Comparison of ENCODE assay signal across 13 cellular contexts in genomic region chr10:71272122-71272771, GRCh38. TPM values are rescaled to one million over a fixed set of nuclear protein-coding genes. Genes with fewer than 3 reads are reported as not detected.
DNase-seq lines count a peak whose midpoint lies in the region; ATAC-seq, FAIRE-seq and TF ChIP-seq lines count a peak whose summit lies in the region.
"Had no signal": no experiment of that assay in that cellular context is flagged by ENCODE, and none has a peak within 500 bp of the region (broad histone marks: within the 10 kb centered on the region; RNA-seq: fewer than 3 reads in every experiment).

No MANE protein-coding gene starts in this region.

- no peak for TF ChIP-seq EP300 in A549 (IDR thresholded peaks at IDR 0.05)

- H3K36me3 Mint-ChIP-seq in WTC11 = no peaks in the 10 kb centered on the region
- H3K36me3 Mint-ChIP-seq in CD8-positive, alpha-beta memory T cell = no peaks in the 10 kb centered on the region
- H3K36me3 Mint-ChIP-seq: IgD-negative memory B cell had no signal

- no peak overlapping the region for H3K9ac ChIP-seq in HCT116 (ENCODE audit: low read length)

- H3K79me2 ChIP-seq in HCT116 (ENCODE audit: insufficient read depth, low read length) = no peaks in the 10 kb centered on the region

- H3K27me3 ChIP-seq in HCT116 (ENCODE audit: insufficient read depth, low read length) = no peaks in the 10 kb centered on the region
- no peaks in the 10 kb centered on the region for H3K27me3 ChIP-seq in CD8-positive, alpha-beta memory T cell (ENCODE audit: insufficient read depth, low read length, poor library complexity, severe bottlenecking)
- no peaks in the 10 kb centered on the region for H3K27me3 ChIP-seq in vagina

- no peak for FAIRE-seq in A549 (lab: Jason Lieb, UNC)

- no peak for TF ChIP-seq RAD21 in A549 (conservative IDR thresholded peaks at IDR 0.05 in 1 of 2, IDR thresholded peaks at IDR 0.05 in 1 of 2)
- TF ChIP-seq RAD21 in HCT116 (IDR thresholded peaks at IDR 0.05; ENCODE audit: low read depth) = no peak

- CTCF ChIA-PET in A549 (lab: Yijun Ruan, JAX) = interaction anchor here (2.2 to 25.1 kb wide), 4 partner anchors 7 to 365 kb away, joined by 7 to 362 read pairs (median 56); no protein-coding TSS in a partner anchor
- CTCF ChIA-PET in HCT116 (lab: Charles Lee) = interaction anchor here (0.6 kb wide), 1 partner anchor 47 kb away, joined by 4 read pairs; no protein-coding TSS in a partner anchor
- CTCF ChIA-PET in WTC11 (lab: Charles Lee) = interaction anchor here (4.2 kb wide), 1 partner anchor 12 kb away, joined by 30 read pairs; no protein-coding TSS in a partner anchor
- CTCF ChIA-PET in CD8-positive, alpha-beta memory T cell (lab: Charles Lee) = no interaction called here

- no peak overlapping the region; the same call in 1 of the 2 replicates for H3K27ac Mint-ChIP-seq in WTC11
- no peak overlapping the region for H3K27ac Mint-ChIP-seq in CD8-positive, alpha-beta memory T cell
- H3K27ac Mint-ChIP-seq: IgD-negative memory B cell had no signal

- H3K36me3 ChIP-seq in HCT116 (ENCODE audit: control insufficient read depth in 1 of 2, insufficient read depth in 2 of 2, low read length in 2 of 2) (no peaks in the 10 kb centered on the region), vagina (no peaks in the 10 kb centered on the region)
- no peaks in the 10 kb centered on the region for H3K36me3 ChIP-seq in CD8-positive, alpha-beta memory T cell (ENCODE audit: insufficient read depth, low read length)

- no peaks in the 10 kb centered on the region for H3K9me3 Mint-ChIP-seq in WTC11
- H3K9me3 Mint-ChIP-seq in CD8-positive, alpha-beta memory T cell = no peaks in the 10 kb centered on the region
- H3K9me3 Mint-ChIP-seq: IgD-negative memory B cell had no signal

- no peak overlapping the region for H3K4me3 ChIP-seq in A549
- H3K4me3 ChIP-seq in HCT116 (replicated peaks in 1 of 2; ENCODE audit: low read depth in 1 of 2, low read length in 2 of 2) = no peak overlapping the region
- no peak overlapping the region for H3K4me3 ChIP-seq in CD8-positive, alpha-beta memory T cell (ENCODE audit: low read length)
- H3K4me3 ChIP-seq in vagina = no peak overlapping the region

- no TSS peak for BruUV-seq in HCT116 (replicated peaks; lab: Mats Ljungman, UMichigan)

- peaks cover 54% of the 10 kb centered on the region for H3K4me1 Mint-ChIP-seq in WTC11
- H3K4me1 Mint-ChIP-seq in CD8-positive, alpha-beta memory T cell = no peaks in the 10 kb centered on the region

- RAD21 ChIA-PET in HCT116 (lab: Charles Lee; ENCODE audit: low non-redundant PET in 1 of 2, low total read pairs in 2 of 2, uncharacterized antibody in 2 of 2, unreplicated experiment in 2 of 2) = no interaction called here

- POLR2A ChIA-PET in A549 (lab: Yijun Ruan, JAX) = no interaction called here
- POLR2A ChIA-PET in HCT116 (lab: Charles Lee) = no interaction called here
- POLR2A ChIA-PET in WTC11 (lab: Charles Lee) = no interaction called here
- POLR2A ChIA-PET in CD8-positive, alpha-beta memory T cell (lab: Charles Lee) = no interaction called here

- H3K4me1 ChIP-seq in A549 (0 out of 3 replicates have a peak, but pooled peaks cover 3% of the 10 kb centered on the region), HCT116 (ENCODE audit: control insufficient read depth in 1 of 2, insufficient read depth in 2 of 2, low read length in 2 of 2) (peaks cover 26 to 34% of the 10 kb centered on the region in 2 experiments; a peak in 3 of 4 replicates), vagina (peaks cover 15% of the 10 kb centered on the region)
- H3K4me1 ChIP-seq in CD8-positive, alpha-beta memory T cell (ENCODE audit: insufficient read depth, low read length) = no peaks in the 10 kb centered on the region

- ATAC-seq in A549 = no peak
- no peak; the same call in 1 of the 2 replicates for ATAC-seq in HCT116
- no peak for ATAC-seq in WTC11
- ATAC-seq in GM19328 (IDR thresholded peaks at IDR 0.05; ENCODE audit: unreplicated experiment) = no peak
- no peak for ATAC-seq in GM19351 (IDR thresholded peaks at IDR 0.05; ENCODE audit: unreplicated experiment)

- no peak overlapping the region for H3K4me2 ChIP-seq in A549
- H3K4me2 ChIP-seq in HCT116 (ENCODE audit: low read length) = peak overlapping the region; percentile 49

- no peaks in the 10 kb centered on the region for H4K20me1 ChIP-seq in HCT116 (ENCODE audit: insufficient read depth)

- H3K9me2 ChIP-seq in HCT116 (ENCODE audit: insufficient read depth) = no peaks in the 10 kb centered on the region

- H3K9me3 ChIP-seq in A549 (no peaks in the 10 kb centered on the region), HCT116 (ENCODE audit: control insufficient read depth in 1 of 2, insufficient read depth in 1 of 2, low read depth in 1 of 2, low read length in 2 of 2) (no peaks in the 10 kb centered on the region), vagina (no peaks in the 10 kb centered on the region)
- no peaks in the 10 kb centered on the region for H3K9me3 ChIP-seq in CD8-positive, alpha-beta memory T cell (ENCODE audit: low read length)

- H3K27me3 Mint-ChIP-seq in WTC11 (ENCODE audit: low read depth) = no peaks in the 10 kb centered on the region
- peaks cover 0 to 2% of the 10 kb centered on the region in 2 donors for H3K27me3 Mint-ChIP-seq in CD8-positive, alpha-beta memory T cell
- H3K27me3 Mint-ChIP-seq: IgD-negative memory B cell had no signal

- no peak overlapping the region for H3K4me3 Mint-ChIP-seq in WTC11
- H3K4me3 Mint-ChIP-seq in CD8-positive, alpha-beta memory T cell = no peak overlapping the region
- H3K4me3 Mint-ChIP-seq: IgD-negative memory B cell had no signal

- intact Hi-C loops in HCT116 (cut with micrococcal nuclease) = loop anchor here (5.0 kb wide), 1 partner anchor 345 kb away; no protein-coding TSS in a partner anchor
- intact Hi-C loops in vagina (cut with DNase I) = no loop called here

- TF ChIP-seq CTCF in A549 (IDR thresholded peaks at IDR 0.05) = no peak
- TF ChIP-seq CTCF in HCT116 (IDR thresholded peaks at IDR 0.05 in 2 of 3, conservative IDR thresholded peaks at IDR 0.05 in 1 of 3; ENCODE audit: borderline replicate concordance in 1 of 3, insufficient read depth in 1 of 3, low read depth in 2 of 3, low read length in 2 of 3) = no peak
- no peak for TF ChIP-seq CTCF in WTC11 (IDR thresholded peaks at IDR 0.05)
- no peak for TF ChIP-seq CTCF in vagina (IDR thresholded peaks at IDR 0.05)

- DNase-seq in A549 (ENCODE audit: low read depth in 1 of 2, low spot score in 1 of 2) (no peak), HCT116 (ENCODE audit: low read depth, low spot score) (no peak), WTC11 (ENCODE audit: low spot score) (no peak), glomerular visceral epithelial cell (ENCODE audit: extremely low spot score) (peak; percentile 27), vagina (ENCODE audit: extremely low spot score in 2 of 2) (no peak)
- no peak for DNase-seq in CD8-positive, alpha-beta memory T cell
- DNase-seq: aorta, C1 segment of cervical spinal cord, SHP77 treated with DMSO at 0.1 percent for 48 hours had no signal

- H3K27ac ChIP-seq in A549 (no peak overlapping the region), HCT116 (ENCODE audit: low read depth, low read length) (no peak overlapping the region), vagina (no peak overlapping the region)
- H3K27ac ChIP-seq in CD8-positive, alpha-beta memory T cell (ENCODE audit: low read depth, low read length) = no peak overlapping the region
- H3K27ac ChIP-seq: VCaP had no signal

- 45% methylated on average over 12 of the region's 15 CpGs for WGBS in A549 (ENCODE audit: missing lambda C conversion rate)

- TF ChIP-seq POLR2A in A549 (IDR thresholded peaks at IDR 0.05; ENCODE audit: low read length) (no peak), HCT116 (IDR thresholded peaks at IDR 0.05; ENCODE audit: borderline replicate concordance, extremely low read depth, insufficient read depth, insufficient read length) (no peak), vagina (IDR thresholded peaks at IDR 0.05) (no peak)

- no peak overlapping the region for H2AFZ ChIP-seq in HCT116 (ENCODE audit: low read depth, low read length, poor library complexity, severe bottlenecking)

TF ChIP-seq in A549, 52 proteins besides CTCF, POLR2A, EP300 and RAD21:
- no peak for TF ChIP-seq CBX2 (IDR thresholded peaks at IDR 0.05; ENCODE audit: borderline replicate concordance, low read depth)
- no peak for TF ChIP-seq TP53 (CRISPR knock-in tag; IDR thresholded peaks at IDR 0.05)
- TF ChIP-seq ZFP36 (IDR thresholded peaks at IDR 0.05; ENCODE audit: borderline replicate concordance, partially characterized antibody) = peak; percentile 66

TF ChIP-seq in HCT116, 20 proteins besides CTCF, POLR2A, EP300 and RAD21 (continues in another document):
- TF ChIP-seq CBX3 (IDR thresholded peaks at IDR 0.05; ENCODE audit: low read depth) (no peak), YY1 (IDR thresholded peaks at IDR 0.05; ENCODE audit: extremely low read depth, insufficient replicate concordance, low read depth, low read length) (no peak), JUND (IDR thresholded peaks at IDR 0.05) (no peak)

TF ChIP-seq in WTC11, 78 proteins besides CTCF, POLR2A, EP300 and RAD21 (continues in another document):
- no peak for TF ChIP-seq ZBTB21 (CRISPR knock-in tag; IDR thresholded peaks at IDR 0.05; ENCODE audit: borderline replicate concordance)
- TF ChIP-seq GTF2I (CRISPR knock-in tag; conservative IDR thresholded peaks at IDR 0.05) = peak; percentile 35; the same call in 1 of the 2 replicates
- TF ChIP-seq ZNF121 (CRISPR knock-in tag; IDR thresholded peaks at IDR 0.05) = no peak
- no peak for TF ChIP-seq ETV6 (CRISPR knock-in tag; IDR thresholded peaks at IDR 0.05)
- TF ChIP-seq FOXK1 (CRISPR knock-in tag; IDR thresholded peaks at IDR 0.05) = no peak
- TF ChIP-seq ZNF671 (CRISPR knock-in tag; IDR thresholded peaks at IDR 0.05) = no peak

RNA-seq across cellular contexts. Expression of gene SLC29A3, which starts 46.8 kb away (rescaled TPM):
- polyA plus RNA-seq in A549 (2011; rRNA removed) (7.2 and 12.6 TPM in 2 replicates), A549 (2017; fragmentation: RNase III; extraction: RNeasy Plus Mini Kit Qiagen cat#74134 plus additional on column Dnase treatment) (9.9 to 11.4 TPM (median 10.2 TPM) in 3 replicates)
- 9.7 and 14.7 TPM in 2 replicates for polyA plus RNA-seq in A549 (2012; cell fraction: cytosol; rRNA removed)
- 14.0 and 15.5 TPM in 2 replicates for polyA plus RNA-seq in A549 (2012; cell fraction: nucleus; rRNA removed)
- polyA minus RNA-seq in A549 (2011; rRNA and poly(A)+ RNA removed) = 16.2 and 18.7 TPM in 2 replicates
- total RNA-seq in HCT116 (2021; ENCODE audit: unreplicated experiment) (5.9 TPM), WTC11 (2021) (9.2 to 11.1 TPM (median 11.0 TPM) in 3 replicates), vagina (7.6 TPM)
- 5.5 and 6.5 TPM in 2 replicates for polyA plus RNA-seq in HCT116 (2012)
- total RNA-seq in CD8-positive, alpha-beta memory T cell = 1 to 10 TPM; 6.0 to 8.2 TPM
- 11.0 TPM for polyA plus RNA-seq in CD8-positive, alpha-beta memory T cell

RNA-seq across cellular contexts. Expression of gene UNC5B, which starts 59.9 kb away (rescaled TPM):
- polyA plus RNA-seq in A549 (2011; rRNA removed) (1.0 and 1.3 TPM in 2 replicates), A549 (2017; fragmentation: RNase III; extraction: RNeasy Plus Mini Kit Qiagen cat#74134 plus additional on column Dnase treatment) (0.14 to 0.26 TPM (median 0.16 TPM) in 3 replicates)
- polyA plus RNA-seq in A549 (2012; cell fraction: cytosol; rRNA removed) = 0.22 and 0.30 TPM in 2 replicates
- 0.72 and 0.83 TPM in 2 replicates for polyA plus RNA-seq in A549 (2012; cell fraction: nucleus; rRNA removed)
- polyA minus RNA-seq in A549 (2011; rRNA and poly(A)+ RNA removed) = 1.1 and 1.3 TPM in 2 replicates
- total RNA-seq in HCT116 (2021; ENCODE audit: unreplicated experiment) (22.0 TPM), WTC11 (2021) (31.2 to 49.6 TPM (median 31.6 TPM) in 3 replicates), vagina (24.3 TPM)
- 29.6 and 41.5 TPM in 2 replicates for polyA plus RNA-seq in HCT116 (2012)
- under 1 TPM; 0.11 to 0.13 TPM for total RNA-seq in CD8-positive, alpha-beta memory T cell
- 0.06 TPM for polyA plus RNA-seq in CD8-positive, alpha-beta memory T cell
- polyA plus RNA-seq: IgD-negative memory B cell had no signal

Comparison
In these comparisons a context has a peak if more than half of its experiments do, and no peak if none do; other contexts are left out.
1. RNA of gene UNC5B, which starts 59.9 kb away (total RNA-seq): 31.2 to 49.6 TPM in WTC11, 24.3 TPM in vagina (single experiment) and 22.0 TPM in HCT116 (single experiment); 0.11 to 0.13 TPM in CD8-positive, alpha-beta memory T cell; every median in the first group is over 10 times any median in the second.